Comparison of ENCODE assay signal across 8 cellular contexts in genomic region chr4:140523370-140523856, GRCh38. TPM values are rescaled to one million over a fixed set of nuclear protein-coding genes. Genes with fewer than 3 reads are reported as not detected.
DNase-seq lines count a peak whose midpoint lies in the region; ATAC-seq and TF ChIP-seq lines count a peak whose summit lies in the region.

No MANE protein-coding gene starts in this region.

- peaks cover 16% of the 10 kb centered on the region for H3K36me3 ChIP-seq in HUES48 (ENCODE audit: control insufficient read depth, insufficient read depth, low read length)
- no peaks in the 10 kb centered on the region for H3K36me3 ChIP-seq in effector memory CD4-positive, alpha-beta T cell (ENCODE audit: control insufficient read depth, insufficient read depth, low read length)

- no peaks in the 10 kb centered on the region for H3K9me3 Mint-ChIP-seq in progenitor cell of endocrine pancreas (ENCODE audit: low read depth)

- H3K4me3 ChIP-seq in AG10803 (ENCODE audit: low read length) (peak overlapping the region; percentile 82), HUES48 (ENCODE audit: low read depth, low read length) (peak overlapping the region; percentile 42)
- H3K4me3 ChIP-seq in effector memory CD4-positive, alpha-beta T cell (ENCODE audit: insufficient read depth, low read depth, low read length, poor library complexity, severe bottlenecking) = peak overlapping the region; percentile 62

- H3K4me1 Mint-ChIP-seq in progenitor cell of endocrine pancreas (ENCODE audit: low read depth) = peaks cover 15% of the 10 kb centered on the region

- H3K36me3 Mint-ChIP-seq in progenitor cell of endocrine pancreas (ENCODE audit: insufficient read depth) = peaks cover 14% of the 10 kb centered on the region

- no peaks in the 10 kb centered on the region for H3K9me3 ChIP-seq in HUES48 (ENCODE audit: control insufficient read depth, insufficient read depth, low read length)
- H3K9me3 ChIP-seq in effector memory CD4-positive, alpha-beta T cell (ENCODE audit: control insufficient read depth, low read length) = no peaks in the 10 kb centered on the region

- TF ChIP-seq CTCF in AG10803 (conservative IDR thresholded peaks at IDR 0.05; ENCODE audit: low read length) (no peak), progenitor cell of endocrine pancreas (IDR thresholded peaks at IDR 0.05; ENCODE audit: unreplicated experiment) (no peak)

- no peak for DNase-seq in AG10803 (ENCODE audit: low read depth)
- no peak for DNase-seq in effector memory CD4-positive, alpha-beta T cell
- DNase-seq in progenitor cell of endocrine pancreas (ENCODE audit: low spot score, unreplicated experiment) = no peak
- DNase-seq in NCI-H1436 (lab: John Stamatoyannopoulos, UW) = no peak
- no peak for DNase-seq in midbrain (lab: John Stamatoyannopoulos, UW)
- DNase-seq in cerebellum (ENCODE audit: low spot score) = no peak

- peaks cover 16% of the 10 kb centered on the region for H3K27me3 ChIP-seq in HUES48 (ENCODE audit: control insufficient read depth, insufficient read depth, low read length)
- no peaks in the 10 kb centered on the region for H3K27me3 ChIP-seq in effector memory CD4-positive, alpha-beta T cell (replicated peaks; ENCODE audit: control insufficient read depth, insufficient read depth, low read length, poor library complexity, severe bottlenecking)

- H3K27me3 Mint-ChIP-seq in progenitor cell of endocrine pancreas = no peaks in the 10 kb centered on the region

- H3K4me1 ChIP-seq in HUES48 (ENCODE audit: control insufficient read depth, insufficient read depth, low read length) = peaks cover 10% of the 10 kb centered on the region; the same call in 1 of the 2 replicates
- H3K4me1 ChIP-seq in effector memory CD4-positive, alpha-beta T cell (ENCODE audit: control insufficient read depth, insufficient read depth, low read length, poor library complexity, severe bottlenecking) = no peaks in the 10 kb centered on the region

- no peak overlapping the region for H3K9ac ChIP-seq in HUES48 (ENCODE audit: low read depth, low read length)

- H3K27ac ChIP-seq in HUES48 (ENCODE audit: low read depth, low read length) = no peak overlapping the region
- no peak overlapping the region for H3K27ac ChIP-seq in effector memory CD4-positive, alpha-beta T cell (ENCODE audit: insufficient read depth, low read length, poor library complexity, severe bottlenecking)

- peak overlapping the region; percentile 91 for H3K4me3 Mint-ChIP-seq in progenitor cell of endocrine pancreas (ENCODE audit: low read depth)

- H3K27ac Mint-ChIP-seq in progenitor cell of endocrine pancreas = no peak overlapping the region

- ATAC-seq in GM19452 (IDR thresholded peaks at IDR 0.05; ENCODE audit: unreplicated experiment) = peak; percentile 20

RNA-seq across cellular contexts. Expression of gene ELMOD2, which starts 0.6 kb away (rescaled TPM):
- 66.7 and 69.3 TPM in 2 replicates for total RNA-seq in progenitor cell of endocrine pancreas
- 76.4 TPM for total RNA-seq in cerebellum

RNA-seq across cellular contexts. Expression of gene MGAT4D, which starts 25.3 kb away (rescaled TPM):
- total RNA-seq in progenitor cell of endocrine pancreas (not detected in 2 replicates), cerebellum (not detected)

RNA-seq across cellular contexts. Expression of gene UCP1, which starts 45.3 kb away (rescaled TPM):
- not detected in 2 replicates for total RNA-seq in progenitor cell of endocrine pancreas
- not detected for total RNA-seq in cerebellum
